In the genomic region with DNA sequence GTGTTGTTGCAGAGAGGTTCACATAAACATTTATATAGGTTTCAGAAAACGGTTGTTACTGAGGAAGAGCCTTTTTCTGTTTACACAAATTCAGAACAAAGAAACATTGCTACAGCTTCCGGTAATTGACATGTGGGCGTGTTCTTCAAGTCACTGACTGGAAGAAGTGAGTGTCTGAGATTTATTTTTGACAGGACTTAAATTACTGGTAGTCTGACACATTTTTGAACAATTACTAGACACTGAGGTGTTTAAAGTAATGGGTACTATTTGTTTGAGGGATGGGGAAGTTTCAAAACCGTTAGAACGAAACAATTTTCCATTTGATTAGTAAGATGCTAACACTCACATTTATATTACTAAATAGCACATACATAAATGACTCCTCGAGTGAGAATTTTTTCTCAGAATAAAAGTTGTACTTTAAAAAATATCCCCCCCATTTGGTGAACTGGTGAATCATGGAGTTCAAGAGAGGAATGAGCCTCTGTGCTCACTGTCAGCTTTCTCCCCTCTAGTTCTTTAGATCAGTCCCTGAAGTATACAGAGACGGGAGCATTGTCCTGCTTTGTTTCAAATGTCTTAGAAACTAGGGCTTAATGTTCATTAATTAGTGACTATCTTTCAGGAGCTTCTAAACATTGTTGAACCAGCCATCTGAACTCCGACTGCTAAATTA, we compare ENCODE assay signal across 11 cellular contexts.
DNase-seq lines count a peak whose midpoint lies in the region; ATAC-seq and TF ChIP-seq lines count a peak whose summit lies in the region.
"Had no signal": no experiment of that assay in that cellular context is flagged by ENCODE, and none has a peak within 500 bp of the region (broad histone marks: within the 10 kb centered on the region; RNA-seq: fewer than 3 reads in every experiment).

No MANE protein-coding gene starts in this region.

- peak overlapping the region; percentile 56 to 83 for H3K27ac Mint-ChIP-seq in T-cell

- H3K4me1 Mint-ChIP-seq in T-cell: peaks cover 22 to 39% (median 23%) of the 10 kb centered on the region in 3 donors

- TF ChIP-seq CTCF in epithelial cell of esophagus (IDR thresholded peaks at IDR 0.05; ENCODE audit: insufficient read depth, low read depth, low read length, missing control alignments): no peak
- no peak for TF ChIP-seq CTCF in sigmoid colon (IDR thresholded peaks at IDR 0.05)

- peak in 7 of 34 experiments; percentile 3 to 28 (median 11) for DNase-seq in T-cell
- peak; percentile 38 for DNase-seq in epithelial cell of esophagus (ENCODE audit: low read depth)
- DNase-seq in sigmoid colon: no peak
- no peak for DNase-seq in middle frontal gyrus (ENCODE audit: extremely low spot score, low spot score)
- DNase-seq in H7: no peak
- DNase-seq: anterior cingulate cortex, DMS79, posterior cingulate gyrus had no signal

- POLR2A ChIA-PET in T-cell (lab: Charles Lee): no interaction called here

- no peak for TF ChIP-seq POLR2A in sigmoid colon (IDR thresholded peaks at IDR 0.05)

- intact Hi-C loops in sigmoid colon (cut with DNase I): no loop called here

- H3K36me3 Mint-ChIP-seq in T-cell: peaks cover 18% of the 10 kb centered on the region

- H3K27ac ChIP-seq in sigmoid colon: peak overlapping the region in 3 of 4 donors; percentile 15 to 42 (median 32)

- H3K4me3 ChIP-seq in epithelial cell of esophagus (ENCODE audit: low read length): no peak overlapping the region
- H3K4me3 ChIP-seq in sigmoid colon: no peak overlapping the region
- H3K4me3 ChIP-seq in H7 (ENCODE audit: insufficient read depth, low read depth, low read length): no peak overlapping the region

- 30 to 39% methylated on average over 8 of the region's 8 CpGs for WGBS in sigmoid colon, 2 donors

- ATAC-seq in GM19351 (IDR thresholded peaks at IDR 0.05; ENCODE audit: unreplicated experiment) (peak; percentile 54), T-cell (replicated peaks in 1 of 4) (peak in 1 of 4 experiments; percentile 43), GM18520 (IDR thresholded peaks at IDR 0.05; ENCODE audit: unreplicated experiment) (no peak), HG02973 (IDR thresholded peaks at IDR 0.05; ENCODE audit: unreplicated experiment) (no peak)

- no peak for TF ChIP-seq EP300 in sigmoid colon (IDR thresholded peaks at IDR 0.05)

- peaks cover 6 to 15% of the 10 kb centered on the region in 2 donors for H3K27me3 Mint-ChIP-seq in T-cell

- H3K36me3 ChIP-seq in sigmoid colon (no peaks in the 10 kb centered on the region), H7 (replicated peaks; ENCODE audit: control insufficient read depth, insufficient read depth, low read length) (no peaks in the 10 kb centered on the region)

- peak overlapping the region in 1 of 3 donors; percentile 40 for H3K4me3 Mint-ChIP-seq in T-cell

- peaks cover 0 to 5% (median 2%) of the 10 kb centered on the region in 4 donors for H3K9me3 ChIP-seq in sigmoid colon

- peaks cover 0 to 12% (median 0%) of the 10 kb centered on the region in 3 donors for H3K9me3 Mint-ChIP-seq in T-cell

- CTCF ChIA-PET in T-cell (lab: Charles Lee): no interaction called here

- no peaks in the 10 kb centered on the region for H3K4me1 ChIP-seq in sigmoid colon

- H3K27me3 ChIP-seq in sigmoid colon (no peaks in the 10 kb centered on the region), H7 (ENCODE audit: control insufficient read depth, insufficient read depth, low read length) (no peaks in the 10 kb centered on the region)
